23 cellular contexts compared by ENCODE assay signal in genomic region chr4:44668521-44668920, GRCh38. TPM values are rescaled to one million over a fixed set of nuclear protein-coding genes. Genes with fewer than 3 reads are reported as not detected.
"Had no signal": no experiment of that assay in that cellular context is flagged by ENCODE, and none has a peak within 500 bp of the region (broad histone marks: within the 10 kb centered on the region; RNA-seq: fewer than 3 reads in every experiment).

No MANE protein-coding gene starts in this region.

- H3K27ac ChIP-seq: RWPE1, SJCRH30 had no signal

- H3K4me1 ChIP-seq: SJCRH30 had no signal

- H3K27me3 ChIP-seq: MG63 had no signal

- H3K36me3 ChIP-seq: MG63, SJCRH30 had no signal

- H3K4me3 ChIP-seq: MG63, SJCRH30 had no signal

- ATAC-seq: HepG2, Panc1 had no signal

- FAIRE-seq: HepG2 had no signal

- H3K9me3 ChIP-seq: MG63, SJCRH30 had no signal

- DNase-seq: IMR-90, Karpas-422, KG1, MG63, NCI-H1092 treated with DMSO at 0.1 percent for 48 hours, NCI-H1436, NCI-H187, NCI-H2029, NCI-H2081 treated with DMSO at 0.1 percent for 48 hours, NCI-H2171, NCI-H226, NCI-H446, NCI-H510A, NCI-H524 treated with DMSO at 0.1 percent for 48 hours, NCI-H69, NCI-H774, SHP77 treated with DMSO at 0.1 percent for 48 hours, SJCRH30, SW 1271 had no signal

RNA-seq across cellular contexts. Expression of gene YIPF7, which starts 17.1 kb away (rescaled TPM):
- total RNA-seq: HepG2, HT-29, IMR-90, SJCRH30 had no signal
- polyA plus RNA-seq: IMR-90 had no signal
